ENCODE assay signal across 29 cellular contexts in genomic region chr1:177811461-177811860, GRCh38.
"Had no signal": no experiment of that assay in that cellular context is flagged by ENCODE, and none has a peak within 500 bp of the region (broad histone marks: within the 10 kb centered on the region; RNA-seq: fewer than 3 reads in every experiment).

No MANE protein-coding gene starts in this region.

- H3K4me3 ChIP-seq: PC-9 had no signal

- H3K4me1 Mint-ChIP-seq: activated CD4-positive, alpha-beta T cell treated with anti-CD3 and anti-CD28 coated beads for 36 hours; activated CD4-positive, alpha-beta T cell treated with anti-CD3 and anti-CD28 coated beads, Interleukin-2, amount 10 ng/mL, durations not matched to agents 7 days and 5 days; activated naive CD4-positive, alpha-beta T cell treated with anti-CD3 and anti-CD28 coated beads, Interleukin-2, amount 10 ng/mL, durations not matched to agents 7 days and 5 days; activated naive CD8-positive, alpha-beta T cell treated with anti-CD3 and anti-CD28 coated beads, Interleukin-2, amount 50 U/mL, for 24 hours had no signal

- H3K27ac Mint-ChIP-seq: activated CD4-positive, alpha-beta memory T cell treated with anti-CD3 and anti-CD28 coated beads for 36 hours; activated CD4-positive, alpha-beta T cell treated with anti-CD3 and anti-CD28 coated beads for 36 hours; activated CD4-positive, alpha-beta T cell treated with anti-CD3 and anti-CD28 coated beads, Interleukin-2, amount 10 ng/mL, durations not matched to agents 7 days and 5 days; activated naive CD4-positive, alpha-beta T cell treated with anti-CD3 and anti-CD28 coated beads, Interleukin-2, amount 10 ng/mL, durations not matched to agents 7 days and 5 days; activated naive CD8-positive, alpha-beta T cell; activated naive CD8-positive, alpha-beta T cell treated with anti-CD3 and anti-CD28 coated beads, Interleukin-2, amount 50 U/mL, for 24 hours; activated T-helper 1 cell treated with anti-CD3 and anti-CD28 coated beads, Interleukin-12 subunit alpha, Interleukin-12 subunit beta, Interleukin-2, Interleukin-4 antibody, amounts not matched to agents 30 ng/mL and 10 ng/mL and 1 ng/mL, durations not matched to agents 14 hours and 24 hours and 36 hours; brain; WTC11 had no signal

- H3K36me3 Mint-ChIP-seq: activated naive CD4-positive, alpha-beta T cell treated with anti-CD3 and anti-CD28 coated beads, Interleukin-2, amount 10 ng/mL, durations not matched to agents 7 days and 5 days; activated naive CD8-positive, alpha-beta T cell; brain had no signal

- ATAC-seq: activated CD4-positive, alpha-beta T cell treated with anti-CD3 and anti-CD28 coated beads for 36 hours; activated CD4-positive, CD25-positive, alpha-beta regulatory T cell treated with anti-CD3 and anti-CD28 coated beads, Interleukin-2, amount 50 U/mL, for 24 hours; activated naive CD8-positive, alpha-beta T cell treated with anti-CD3 and anti-CD28 coated beads, Interleukin-2, amount 50 U/mL, for 24 hours; activated T-cell treated with anti-CD3 and anti-CD28 coated beads, Interleukin-2, amount 50 U/mL, for 4 hours; WTC11 had no signal

- H3K27me3 Mint-ChIP-seq: activated CD4-positive, alpha-beta memory T cell treated with anti-CD3 and anti-CD28 coated beads for 36 hours; activated CD4-positive, alpha-beta T cell treated with anti-CD3 and anti-CD28 coated beads for 36 hours; activated CD4-positive, alpha-beta T cell treated with anti-CD3 and anti-CD28 coated beads, Interleukin-2, amount 10 ng/mL, durations not matched to agents 7 days and 5 days; activated naive CD4-positive, alpha-beta T cell treated with anti-CD3 and anti-CD28 coated beads, Interleukin-2, amount 10 ng/mL, durations not matched to agents 7 days and 5 days; activated naive CD8-positive, alpha-beta T cell; activated naive CD8-positive, alpha-beta T cell treated with anti-CD3 and anti-CD28 coated beads, Interleukin-2, amount 50 U/mL, for 24 hours had no signal

- DNase-seq: activated CD4-positive, alpha-beta memory T cell treated with anti-CD3 and anti-CD28 coated beads for 36 hours; activated CD4-positive, alpha-beta T cell treated with anti-CD3 and anti-CD28 coated beads for 36 hours; activated CD4-positive, alpha-beta T cell treated with anti-CD3 and anti-CD28 coated beads, Interleukin-2, amount 10 ng/mL, durations not matched to agents 7 days and 5 days; activated CD8-positive, alpha-beta memory T cell treated with anti-CD3 and anti-CD28 coated beads, Interleukin-2, amount 50 U/mL, for 4 hours; activated gamma-delta T cell treated with Interleukin-2 at 50 U/mL for 16 hours; activated naive CD4-positive, alpha-beta T cell treated with anti-CD3 and anti-CD28 coated beads, Interleukin-2, amount 10 ng/mL, durations not matched to agents 7 days and 5 days; activated naive CD8-positive, alpha-beta T cell treated with anti-CD3 and anti-CD28 coated beads, Interleukin-2, amount 50 U/mL, for 24 hours; activated T-cell treated with anti-CD3 and anti-CD28 coated beads for 4 hours; activated T-cell treated with anti-CD3 and anti-CD28 coated beads, Interleukin-2, amount 50 U/mL, for 4 hours; anterior cingulate cortex; cerebellar nuclear complex; Kasumi-1; KG1; MM.1S; NCI-H1092; NCI-H146; NCI-H187; NCI-H2081; NCI-H345; NCI-H524 treated with DMSO at 0.1 percent for 48 hours; PC-9; Right ventricle myocardium superior; SW 1271; T1000 had no signal

- H3K4me3 Mint-ChIP-seq: activated CD4-positive, alpha-beta memory T cell treated with anti-CD3 and anti-CD28 coated beads for 36 hours; activated CD4-positive, alpha-beta T cell treated with anti-CD3 and anti-CD28 coated beads for 36 hours; activated CD4-positive, alpha-beta T cell treated with anti-CD3 and anti-CD28 coated beads, Interleukin-2, amount 10 ng/mL, durations not matched to agents 7 days and 5 days; activated naive CD4-positive, alpha-beta T cell treated with anti-CD3 and anti-CD28 coated beads, Interleukin-2, amount 10 ng/mL, durations not matched to agents 7 days and 5 days; activated naive CD8-positive, alpha-beta T cell; activated naive CD8-positive, alpha-beta T cell treated with anti-CD3 and anti-CD28 coated beads, Interleukin-2, amount 50 U/mL, for 24 hours; activated T-cell treated with anti-CD3 and anti-CD28 coated beads, Interleukin-2, amount 50 U/mL, for 4 hours; activated T-helper 1 cell treated with anti-CD3 and anti-CD28 coated beads, Interleukin-12 subunit alpha, Interleukin-12 subunit beta, Interleukin-2, Interleukin-4 antibody, amounts not matched to agents 30 ng/mL and 10 ng/mL and 1 ng/mL, durations not matched to agents 14 hours and 24 hours and 36 hours; brain; WTC11 had no signal
